ENCODE assay signal across 30 cellular contexts in the genomic region with DNA sequence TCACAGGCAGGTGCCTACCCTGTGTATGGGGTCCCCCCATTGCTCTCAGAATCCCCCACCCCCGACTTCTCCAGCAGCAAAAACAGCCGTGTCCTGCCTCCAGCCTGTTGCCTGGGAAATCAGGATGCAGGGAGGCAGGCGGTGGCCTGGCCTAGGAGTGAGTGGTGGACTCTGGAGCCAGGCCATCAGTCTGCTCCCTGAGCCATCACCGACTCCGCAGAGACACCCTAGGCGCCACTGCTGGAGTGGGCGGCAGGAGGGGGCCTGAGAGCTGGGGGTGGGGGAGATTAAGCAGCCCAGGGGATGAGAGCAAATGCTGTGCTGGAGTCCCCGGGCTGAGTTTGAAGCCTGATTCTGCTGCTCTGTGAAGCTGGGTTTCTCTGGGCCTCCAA.
"Had no signal": no experiment of that assay in that cellular context is flagged by ENCODE, and none has a peak within 500 bp of the region (broad histone marks: within the 10 kb centered on the region; RNA-seq: fewer than 3 reads in every experiment).

No MANE protein-coding gene starts in this region.

- H3K36me3 ChIP-seq: brain microvascular endothelial cell, esophagus muscularis mucosa, gastrocnemius medialis, heart left ventricle had no signal

- H3K27ac Mint-ChIP-seq: activated CD8-positive, alpha-beta T cell treated with anti-CD3 and anti-CD28 coated beads for 36 hours; activated naive CD8-positive, alpha-beta T cell; activated T-helper 17 cell treated with anti-CD3 and anti-CD28 coated beads, Interleukin-2, amount 50 U/mL, for 72 hours; dendritic cell treated with granulocyte-macrophage colony-stimulating factor and Interleukin-4, amounts not matched to agents 40 ng/mL and 50 ng/mL, for 4 days; WTC11 had no signal

- DNase-seq: activated CD4-positive, alpha-beta T cell treated with anti-CD3 and anti-CD28 coated beads for 48 hours; activated CD4-positive, alpha-beta T cell treated with anti-CD3 and anti-CD28 coated beads, Interleukin-2, amount 50 U/mL, for 1 hour; activated CD4-positive, alpha-beta T cell treated with anti-CD3 and anti-CD28 coated beads, Interleukin-2, amount 50 U/mL, for 48 hours; activated CD8-positive, alpha-beta memory T cell treated with anti-CD3 and anti-CD28 coated beads for 24 hours; activated CD8-positive, alpha-beta T cell treated with anti-CD3 and anti-CD28 coated beads for 36 hours; activated effector memory CD4-positive, alpha-beta T cell treated with Interleukin-2 at 50 U/mL for 16 hours; activated gamma-delta T cell treated with Interleukin-2 at 50 U/mL for 16 hours; activated naive CD4-positive, alpha-beta T cell treated with anti-CD3 and anti-CD28 coated beads, Interleukin-2, amount 50 U/mL, for 16 hours; activated naive CD4-positive, alpha-beta T cell treated with Interleukin-2 at 50 U/mL for 16 hours; activated T-cell treated with anti-CD3 and anti-CD28 coated beads, Interleukin-2, amount 50 U/mL, for 4 hours; amniotic stem cell; anterior cingulate cortex; brain microvascular endothelial cell; dorsolateral prefrontal cortex; effector memory CD4-positive, alpha-beta T cell; erythroblast; foreskin keratinocyte; gastrocnemius medialis; glutamatergic neuron; heart left ventricle; T-helper 2 cell had no signal

- H3K36me3 Mint-ChIP-seq: activated naive CD8-positive, alpha-beta T cell; WTC11 had no signal

- FAIRE-seq: astrocyte, bronchial epithelial cell had no signal

- H3K4me3 Mint-ChIP-seq: activated CD8-positive, alpha-beta T cell treated with anti-CD3 and anti-CD28 coated beads for 36 hours; activated naive CD8-positive, alpha-beta T cell; activated T-cell treated with anti-CD3 and anti-CD28 coated beads, Interleukin-2, amount 50 U/mL, for 4 hours; activated T-helper 17 cell treated with anti-CD3 and anti-CD28 coated beads, Interleukin-2, amount 50 U/mL, for 72 hours; central memory CD8-positive, alpha-beta T cell; dendritic cell treated with granulocyte-macrophage colony-stimulating factor and Interleukin-4, amounts not matched to agents 40 ng/mL and 50 ng/mL, for 4 days; WTC11 had no signal

- H3K9me3 Mint-ChIP-seq: activated CD8-positive, alpha-beta T cell treated with anti-CD3 and anti-CD28 coated beads for 36 hours; activated T-cell treated with anti-CD3 and anti-CD28 coated beads, Interleukin-2, amount 50 U/mL, for 4 hours; activated T-helper 17 cell treated with anti-CD3 and anti-CD28 coated beads, Interleukin-2, amount 50 U/mL, for 72 hours; central memory CD8-positive, alpha-beta T cell; dendritic cell treated with granulocyte-macrophage colony-stimulating factor and Interleukin-4, amounts not matched to agents 40 ng/mL and 50 ng/mL, for 4 days; WTC11 had no signal

- H3K9me3 ChIP-seq: esophagus muscularis mucosa, gastrocnemius medialis, heart left ventricle had no signal

- H3K4me1 ChIP-seq: foreskin keratinocyte had no signal

- H3K27ac ChIP-seq: brain microvascular endothelial cell, coronary artery, dorsolateral prefrontal cortex, esophagus muscularis mucosa, foreskin keratinocyte, gastrocnemius medialis, heart left ventricle had no signal

- H3K4me3 ChIP-seq: coronary artery, dorsolateral prefrontal cortex, esophagus muscularis mucosa, gastrocnemius medialis, heart left ventricle had no signal
